8 cellular contexts compared by ENCODE assay signal in the genomic region with DNA sequence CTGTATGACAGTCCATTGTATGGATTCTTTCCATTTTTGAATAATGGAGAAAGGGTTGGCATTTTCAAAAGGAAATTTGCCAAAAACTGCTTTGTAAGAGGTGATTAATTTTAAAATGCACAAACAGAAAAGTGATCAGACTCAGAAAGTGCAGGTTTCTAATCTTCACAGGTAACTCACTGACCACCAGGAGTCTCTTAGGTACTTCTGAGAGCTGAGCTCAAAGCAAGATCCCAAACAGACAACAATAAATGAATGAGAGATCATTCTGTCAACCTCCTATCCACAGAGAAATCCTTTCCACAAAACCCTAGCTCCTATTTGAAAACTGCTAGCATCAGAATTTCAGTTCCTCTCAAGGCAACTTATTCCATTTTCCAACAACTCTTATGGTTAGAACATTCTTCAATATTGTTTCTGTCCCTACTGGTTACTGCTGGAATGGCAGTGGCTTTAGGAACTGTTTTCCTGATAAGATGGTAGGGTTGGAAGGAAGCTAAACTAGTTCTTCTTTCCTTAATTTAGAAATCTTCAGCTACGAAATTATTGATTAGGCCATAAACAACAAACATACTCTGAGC. TPM values are rescaled to one million over a fixed set of nuclear protein-coding genes. Genes with fewer than 3 reads are reported as not detected.
DNase-seq lines count a peak whose midpoint lies in the region; ATAC-seq and TF ChIP-seq lines count a peak whose summit lies in the region.

No MANE protein-coding gene starts in this region.

- peaks cover 7% of the 10 kb centered on the region for H3K9me3 Mint-ChIP-seq in progenitor cell of endocrine pancreas (ENCODE audit: low read depth)

- H3K36me3 Mint-ChIP-seq in progenitor cell of endocrine pancreas (ENCODE audit: insufficient read depth), result peaks cover 2% of the 10 kb centered on the region

- H3K4me1 Mint-ChIP-seq in progenitor cell of endocrine pancreas (ENCODE audit: low read depth), result peaks cover 9% of the 10 kb centered on the region

- peak; percentile 63 for TF ChIP-seq CTCF in progenitor cell of endocrine pancreas (IDR thresholded peaks at IDR 0.05; ENCODE audit: unreplicated experiment)

- peak overlapping the region; percentile 19 for H3K27ac Mint-ChIP-seq in progenitor cell of endocrine pancreas

- peak in 2 of 3 experiments; percentile 7 to 39 for DNase-seq in NCI-H1417 (lab: John Stamatoyannopoulos, UW)
- DNase-seq in NCI-H1417 treated with DMSO at 0.1 percent for 48 hours (lab: John Stamatoyannopoulos, UW), result no peak
- peak; percentile 41 for DNase-seq in NCI-H226
- peak; percentile 62 for DNase-seq in cerebellar cortex (ENCODE audit: low spot score)
- DNase-seq in progenitor cell of endocrine pancreas (ENCODE audit: low spot score, unreplicated experiment), result no peak
- DNase-seq in GOT3 (lab: John Stamatoyannopoulos, UW), result no peak

- no peaks in the 10 kb centered on the region for H3K27me3 Mint-ChIP-seq in progenitor cell of endocrine pancreas

- H3K4me3 Mint-ChIP-seq in progenitor cell of endocrine pancreas (ENCODE audit: low read depth), result no peak overlapping the region

- ATAC-seq in GM21423 (IDR thresholded peaks at IDR 0.05; ENCODE audit: unreplicated experiment), result no peak
- ATAC-seq in GM19397 (IDR thresholded peaks at IDR 0.05; ENCODE audit: unreplicated experiment), result no peak

RNA-seq across cellular contexts. Expression of a gene that starts 20.6 kb away (rescaled TPM):
- 14.5 and 16.7 TPM in 2 replicates for total RNA-seq in progenitor cell of endocrine pancreas

RNA-seq across cellular contexts. Expression of a gene that starts 49.1 kb away (rescaled TPM):
- 4.3 and 4.6 TPM in 2 replicates for total RNA-seq in progenitor cell of endocrine pancreas

Comparison
In these comparisons a context has a peak if more than half of its experiments do, and no peak if none do; other contexts are left out.
1. DNase-seq: peak in NCI-H1417 (2 of 3), NCI-H226 (single experiment) and cerebellar cortex (single experiment); none in NCI-H1417 treated with DMSO at 0.1 percent for 48 hours (single experiment), progenitor cell of endocrine pancreas (single experiment) and GOT3 (single experiment).